Comparison of ENCODE assay signal across 1 cellular context in the genomic region with DNA sequence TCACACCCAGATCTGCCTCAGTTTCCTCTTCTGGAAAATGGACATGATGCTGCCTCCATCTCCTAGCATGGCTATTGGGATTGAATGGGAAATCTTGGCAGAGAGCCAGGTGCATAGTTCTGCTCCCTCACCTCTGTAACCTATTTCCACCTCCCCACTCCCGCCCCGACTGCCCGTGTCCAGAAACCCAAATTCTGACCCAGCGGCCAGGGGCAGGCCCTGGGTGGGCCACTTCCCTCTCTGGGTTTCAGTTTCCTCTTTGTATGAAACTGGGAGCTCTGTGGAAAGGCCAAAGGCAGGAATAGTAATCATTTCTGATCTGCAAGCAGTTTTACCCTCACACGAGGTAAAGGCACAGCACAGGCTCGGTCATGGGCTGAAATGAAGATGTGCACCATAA.
TF ChIP-seq lines count a peak whose summit lies in the region.

No MANE protein-coding gene starts in this region.

TF ChIP-seq in GM12878, 131 proteins besides CTCF, POLR2A, EP300 and RAD21 (continued from another document):
- TF ChIP-seq, protein P1, sequence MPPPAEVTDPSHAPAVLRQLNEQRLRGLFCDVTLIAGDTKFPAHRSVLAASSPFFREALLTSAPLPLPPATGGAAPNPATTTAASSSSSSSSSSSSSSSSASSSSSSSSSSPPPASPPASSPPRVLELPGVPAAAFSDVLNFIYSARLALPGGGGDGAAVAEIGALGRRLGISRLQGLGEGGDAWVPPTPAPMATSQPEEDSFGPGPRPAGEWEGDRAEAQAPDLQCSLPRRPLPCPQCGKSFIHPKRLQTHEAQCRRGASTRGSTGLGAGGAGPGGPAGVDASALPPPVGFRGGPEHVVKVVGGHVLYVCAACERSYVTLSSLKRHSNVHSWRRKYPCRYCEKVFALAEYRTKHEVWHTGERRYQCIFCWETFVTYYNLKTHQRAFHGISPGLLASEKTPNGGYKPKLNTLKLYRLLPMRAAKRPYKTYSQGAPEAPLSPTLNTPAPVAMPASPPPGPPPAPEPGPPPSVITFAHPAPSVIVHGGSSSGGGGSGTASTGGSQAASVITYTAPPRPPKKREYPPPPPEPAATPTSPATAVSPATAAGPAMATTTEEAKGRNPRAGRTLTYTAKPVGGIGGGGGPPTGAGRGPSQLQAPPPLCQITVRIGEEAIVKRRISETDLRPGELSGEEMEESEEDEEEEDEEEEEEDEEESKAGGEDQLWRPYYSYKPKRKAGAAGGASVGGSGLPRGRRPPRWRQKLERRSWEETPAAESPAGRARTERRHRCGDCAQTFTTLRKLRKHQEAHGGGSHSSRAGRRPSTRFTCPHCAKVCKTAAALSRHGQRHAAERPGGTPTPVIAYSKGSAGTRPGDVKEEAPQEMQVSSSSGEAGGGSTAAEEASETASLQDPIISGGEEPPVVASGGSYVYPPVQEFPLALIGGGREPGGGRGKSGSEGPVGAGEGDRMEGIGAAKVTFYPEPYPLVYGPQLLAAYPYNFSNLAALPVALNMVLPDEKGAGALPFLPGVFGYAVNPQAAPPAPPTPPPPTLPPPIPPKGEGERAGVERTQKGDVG (CRISPR knock-in tag; IDR thresholded peaks at IDR 0.05) = no peak
- TF ChIP-seq CREB1 (IDR thresholded peaks at IDR 0.05; ENCODE audit: low read depth) = no peak
- TF ChIP-seq NFIC (IDR thresholded peaks at IDR 0.05; ENCODE audit: low read depth, low read length) = peak; percentile 64
- no peak for TF ChIP-seq CHD4 (IDR thresholded peaks at IDR 0.05)
- TF ChIP-seq RUNX3 (IDR thresholded peaks at IDR 0.05; ENCODE audit: low read length) = peak; percentile 53; the same call in 1 of the 2 replicates
- no peak for TF ChIP-seq NRF1 (conservative IDR thresholded peaks at IDR 0.05; ENCODE audit: low read depth, low read length)
- TF ChIP-seq TCF7 (IDR thresholded peaks at IDR 0.05; ENCODE audit: borderline replicate concordance) = no peak
- TF ChIP-seq BACH1 (IDR thresholded peaks at IDR 0.05; ENCODE audit: borderline replicate concordance) = no peak
- TF ChIP-seq LARP7 (IDR thresholded peaks at IDR 0.05) = no peak
- no peak for TF ChIP-seq HDGF (IDR thresholded peaks at IDR 0.05)
- TF ChIP-seq BCL11A (IDR thresholded peaks at IDR 0.05; ENCODE audit: low read depth, low read length) = peak; percentile 35; the same call in 1 of the 2 replicates
- no peak for TF ChIP-seq CHD2 (IDR thresholded peaks at IDR 0.05; ENCODE audit: borderline replicate concordance, low read depth, low read length)
- TF ChIP-seq FOXM1 (IDR thresholded peaks at IDR 0.05; ENCODE audit: low read depth, low read length) = peak; percentile 60; the same call in 1 of the 2 replicates
- TF ChIP-seq, protein P2, sequence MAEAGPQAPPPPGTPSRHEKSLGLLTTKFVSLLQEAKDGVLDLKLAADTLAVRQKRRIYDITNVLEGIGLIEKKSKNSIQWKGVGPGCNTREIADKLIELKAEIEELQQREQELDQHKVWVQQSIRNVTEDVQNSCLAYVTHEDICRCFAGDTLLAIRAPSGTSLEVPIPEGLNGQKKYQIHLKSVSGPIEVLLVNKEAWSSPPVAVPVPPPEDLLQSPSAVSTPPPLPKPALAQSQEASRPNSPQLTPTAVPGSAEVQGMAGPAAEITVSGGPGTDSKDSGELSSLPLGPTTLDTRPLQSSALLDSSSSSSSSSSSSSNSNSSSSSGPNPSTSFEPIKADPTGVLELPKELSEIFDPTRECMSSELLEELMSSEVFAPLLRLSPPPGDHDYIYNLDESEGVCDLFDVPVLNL (IDR thresholded peaks at IDR 0.05; ENCODE audit: low read depth, low read length) = no peak
- TF ChIP-seq PAX5 (IDR thresholded peaks at IDR 0.05; ENCODE audit: borderline replicate concordance, low read depth, low read length) = 0 out of 2 replicates have a peak, but pooled peaks have one; percentile 13
- no peak for TF ChIP-seq RAD51 (IDR thresholded peaks at IDR 0.05)
- TF ChIP-seq, protein P3, sequence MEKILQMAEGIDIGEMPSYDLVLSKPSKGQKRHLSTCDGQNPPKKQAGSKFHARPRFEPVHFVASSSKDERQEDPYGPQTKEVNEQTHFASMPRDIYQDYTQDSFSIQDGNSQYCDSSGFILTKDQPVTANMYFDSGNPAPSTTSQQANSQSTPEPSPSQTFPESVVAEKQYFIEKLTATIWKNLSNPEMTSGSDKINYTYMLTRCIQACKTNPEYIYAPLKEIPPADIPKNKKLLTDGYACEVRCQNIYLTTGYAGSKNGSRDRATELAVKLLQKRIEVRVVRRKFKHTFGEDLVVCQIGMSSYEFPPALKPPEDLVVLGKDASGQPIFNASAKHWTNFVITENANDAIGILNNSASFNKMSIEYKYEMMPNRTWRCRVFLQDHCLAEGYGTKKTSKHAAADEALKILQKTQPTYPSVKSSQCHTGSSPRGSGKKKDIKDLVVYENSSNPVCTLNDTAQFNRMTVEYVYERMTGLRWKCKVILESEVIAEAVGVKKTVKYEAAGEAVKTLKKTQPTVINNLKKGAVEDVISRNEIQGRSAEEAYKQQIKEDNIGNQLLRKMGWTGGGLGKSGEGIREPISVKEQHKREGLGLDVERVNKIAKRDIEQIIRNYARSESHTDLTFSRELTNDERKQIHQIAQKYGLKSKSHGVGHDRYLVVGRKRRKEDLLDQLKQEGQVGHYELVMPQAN (conservative IDR thresholded peaks at IDR 0.05) = no peak
- no peak for TF ChIP-seq TARDBP (IDR thresholded peaks at IDR 0.05; ENCODE audit: borderline replicate concordance)
- TF ChIP-seq CHD1 (IDR thresholded peaks at IDR 0.05; ENCODE audit: low read depth, low read length) = no peak
- TF ChIP-seq IKZF2 (IDR thresholded peaks at IDR 0.05) = peak; percentile 35 to 49; a peak in 3 of 4 replicates
- no peak for TF ChIP-seq JUND (IDR thresholded peaks at IDR 0.05; ENCODE audit: low read depth, low read length)
- TF ChIP-seq ZNF622 (IDR thresholded peaks at IDR 0.05) = no peak
- TF ChIP-seq, protein P4, sequence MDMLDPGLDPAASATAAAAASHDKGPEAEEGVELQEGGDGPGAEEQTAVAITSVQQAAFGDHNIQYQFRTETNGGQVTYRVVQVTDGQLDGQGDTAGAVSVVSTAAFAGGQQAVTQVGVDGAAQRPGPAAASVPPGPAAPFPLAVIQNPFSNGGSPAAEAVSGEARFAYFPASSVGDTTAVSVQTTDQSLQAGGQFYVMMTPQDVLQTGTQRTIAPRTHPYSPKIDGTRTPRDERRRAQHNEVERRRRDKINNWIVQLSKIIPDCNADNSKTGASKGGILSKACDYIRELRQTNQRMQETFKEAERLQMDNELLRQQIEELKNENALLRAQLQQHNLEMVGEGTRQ (IDR thresholded peaks at IDR 0.05; ENCODE audit: borderline replicate concordance, low read depth, low read length) = no peak
- no peak for TF ChIP-seq STAT3 (IDR thresholded peaks at IDR 0.05; ENCODE audit: low read depth, low read length)
- peak in 1 of 2 experiments; percentile 90; a peak in 2 of 4 replicates for TF ChIP-seq ETV6 (conservative IDR thresholded peaks at IDR 0.05 in 1 of 2, IDR thresholded peaks at IDR 0.05 in 1 of 2; ENCODE audit: borderline replicate concordance in 1 of 2, low read depth in 1 of 2)
- TF ChIP-seq ZNF207 (IDR thresholded peaks at IDR 0.05; ENCODE audit: borderline replicate concordance) = no peak
- no peak for TF ChIP-seq HDAC2 (IDR thresholded peaks at IDR 0.05)
- peak in 1 of 2 experiments; percentile 46; a peak in 1 of 3 replicates for TF ChIP-seq EGR1 (IDR thresholded peaks at IDR 0.05; ENCODE audit: borderline replicate concordance in 1 of 2, low read depth in 2 of 2, low read length in 2 of 2)
